ENCODE assay signal across 21 cellular contexts in genomic region chr11:36437413-36437812, GRCh38.
"Had no signal": no experiment of that assay in that cellular context is flagged by ENCODE, and none has a peak within 500 bp of the region (broad histone marks: within the 10 kb centered on the region; RNA-seq: fewer than 3 reads in every experiment).

No MANE protein-coding gene starts in this region.

- H3K27me3 ChIP-seq: ovary, sigmoid colon, tibial nerve had no signal

- H3K4me3 ChIP-seq: coronary artery, mucosa of descending colon, ovary, psoas muscle, sigmoid colon, thoracic aorta, tibial nerve had no signal

- H3K9me3 Mint-ChIP-seq: central memory CD8-positive, alpha-beta T cell; nephron progenitor cell; stimulated activated effector memory CD8-positive, alpha-beta T cell treated with anti-CD3 and anti-CD28 coated beads, Interleukin-12 subunit alpha, Interleukin-12 subunit beta, amount 100 ng/mL, for 72 hours; stimulated activated naive CD8-positive, alpha-beta T cell treated with anti-CD3 and anti-CD28 coated beads, Interleukin-15, Interleukin-2, amounts not matched to agents 100 ng/mL and 50 ng/mL, for 24 hours had no signal

- ATAC-seq: mucosa of descending colon; psoas muscle; right cardiac atrium; stimulated activated effector memory CD8-positive, alpha-beta T cell treated with anti-CD3 and anti-CD28 coated beads, Interleukin-12 subunit alpha, Interleukin-12 subunit beta, amount 100 ng/mL, for 72 hours had no signal

- H3K9me3 ChIP-seq: mucosa of descending colon, ovary, psoas muscle, sigmoid colon, thoracic aorta had no signal

- H3K36me3 ChIP-seq: ovary, sigmoid colon, thoracic aorta had no signal

- DNase-seq: dermis blood vessel endothelial cell; hypothalamus; mesenchymal stem cell; mucosa of descending colon; naive B cell; nephron progenitor cell; nucleus accumbens; ovary; posterior cingulate gyrus; psoas muscle; right cardiac atrium; sigmoid colon; stimulated activated CD4-positive, alpha-beta T cell treated with anti-CD3 and anti-CD28 coated beads, Interleukin-2, amount 100 ng/mL, for 24 hours; stimulated activated CD4-positive, alpha-beta T cell treated with anti-CD3 and anti-CD28 coated beads, Interleukin-4, amount 100 ng/mL, for 24 hours had no signal

- H3K27ac ChIP-seq: coronary artery, ovary, psoas muscle, sigmoid colon, thoracic aorta, tibial nerve had no signal

- H3K4me1 ChIP-seq: sigmoid colon, tibial nerve had no signal

- H3K4me3 Mint-ChIP-seq: central memory CD8-positive, alpha-beta T cell; mesothelial cell of epicardium; naive B cell; nephron progenitor cell; stimulated activated effector memory CD8-positive, alpha-beta T cell treated with anti-CD3 and anti-CD28 coated beads, Interleukin-12 subunit alpha, Interleukin-12 subunit beta, amount 100 ng/mL, for 72 hours; stimulated activated naive CD8-positive, alpha-beta T cell treated with anti-CD3 and anti-CD28 coated beads, Interleukin-15, Interleukin-2, amounts not matched to agents 100 ng/mL and 50 ng/mL, for 24 hours had no signal

- H3K27ac Mint-ChIP-seq: mesothelial cell of epicardium; nephron progenitor cell; stimulated activated naive CD8-positive, alpha-beta T cell treated with anti-CD3 and anti-CD28 coated beads, Interleukin-15, Interleukin-2, amounts not matched to agents 100 ng/mL and 50 ng/mL, for 24 hours had no signal

- H3K27me3 Mint-ChIP-seq: central memory CD8-positive, alpha-beta T cell; naive B cell had no signal
